Comparison of ENCODE assay signal across 25 cellular contexts in the genomic region with DNA sequence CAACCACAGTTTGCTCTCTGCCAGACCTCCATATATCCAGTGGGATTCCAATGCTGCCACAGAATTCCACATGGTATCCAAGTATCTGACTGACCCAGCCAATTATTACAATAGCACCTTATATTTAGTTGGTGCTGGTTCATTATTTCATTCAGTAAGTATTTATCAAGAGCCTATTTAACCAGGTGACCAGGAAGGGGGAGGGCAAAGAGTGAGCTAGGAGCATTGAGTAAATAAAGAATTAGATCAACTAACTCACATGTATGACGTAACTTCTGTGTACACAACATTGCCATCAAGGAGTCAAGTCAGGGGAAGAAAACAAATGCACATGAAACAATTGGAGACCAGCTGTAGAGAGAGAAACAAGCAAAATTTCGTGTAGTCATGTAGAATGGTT.
DNase-seq lines count a peak whose midpoint lies in the region; ATAC-seq and TF ChIP-seq lines count a peak whose summit lies in the region.
"Had no signal": no experiment of that assay in that cellular context is flagged by ENCODE, and none has a peak within 500 bp of the region (broad histone marks: within the 10 kb centered on the region; RNA-seq: fewer than 3 reads in every experiment).

No MANE protein-coding gene starts in this region.

- no peak overlapping the region for H3K4me3 ChIP-seq in epithelial cell of esophagus (ENCODE audit: low read length)
- H3K4me3 ChIP-seq in upper lobe of right lung = no peak overlapping the region
- H3K4me3 ChIP-seq: adrenal gland, dorsolateral prefrontal cortex, heart right ventricle, SJSA1, vagina had no signal

- TF ChIP-seq POLR2A in erythroblast (IDR thresholded peaks at IDR 0.05; ENCODE audit: low read length) = no peak

- intact Hi-C loops in upper lobe of right lung (cut with DNase I) = no loop called here

- no peaks in the 10 kb centered on the region for H3K4me1 ChIP-seq in upper lobe of right lung
- H3K4me1 ChIP-seq: adrenal gland had no signal

- TF ChIP-seq CTCF in epithelial cell of esophagus (IDR thresholded peaks at IDR 0.05; ENCODE audit: insufficient read depth, low read depth, low read length, missing control alignments) (no peak), upper lobe of right lung (IDR thresholded peaks at IDR 0.05) (no peak)

- no peaks in the 10 kb centered on the region for H3K9me3 ChIP-seq in upper lobe of right lung
- H3K9me3 ChIP-seq: adrenal gland, heart right ventricle, SJSA1, vagina had no signal

- DNase-seq in H4 (ENCODE audit: low spot score) (peak; percentile 69), NCI-H748 (lab: John Stamatoyannopoulos, UW; ENCODE audit: unreplicated experiment) (peak; percentile 49), epithelial cell of esophagus (ENCODE audit: low read depth) (peak; percentile 69), myocyte (ENCODE audit: low read depth) (peak; percentile 76), erythroblast (lab: John Stamatoyannopoulos, UW) (no peak), NCI-H187 treated with DMSO at 0.1 percent for 48 hours (lab: John Stamatoyannopoulos, UW) (no peak), upper lobe of right lung (no peak), NCI-H1436 (lab: John Stamatoyannopoulos, UW) (no peak)
- DNase-seq: activated CD4-positive, alpha-beta T cell treated with anti-CD3 and anti-CD28 coated beads for 48 hours; activated naive CD4-positive, alpha-beta T cell treated with Interleukin-2 at 50 U/mL for 16 hours; activated T-cell treated with anti-CD3 and anti-CD28 coated beads, Interleukin-2, amount 50 U/mL, for 72 hours; adrenal gland; caudate nucleus; dorsolateral prefrontal cortex; foreskin fibroblast; heart right ventricle; natural killer cell; NCI-H1105; NCI-H524; stimulated activated CD4-positive, alpha-beta T cell treated with anti-CD3 and anti-CD28 coated beads, Interleukin-4, amount 100 ng/mL, for 4 hours; stimulated activated naive CD4-positive, alpha-beta T cell had no signal

- no peaks in the 10 kb centered on the region for H3K27me3 ChIP-seq in upper lobe of right lung
- H3K27me3 ChIP-seq: adrenal gland, heart right ventricle, SJSA1, vagina had no signal

- H3K27ac ChIP-seq in upper lobe of right lung = no peak overlapping the region
- H3K27ac ChIP-seq: adrenal gland, dorsolateral prefrontal cortex, HL-60, SJSA1, vagina had no signal

- no peak for ATAC-seq in upper lobe of right lung
- ATAC-seq: activated T-cell treated with anti-CD3 and anti-CD28 coated beads, Interleukin-2, amount 50 U/mL, for 72 hours; HCT116; heart right ventricle; natural killer cell had no signal

- no peaks in the 10 kb centered on the region for H3K36me3 ChIP-seq in upper lobe of right lung
- H3K36me3 ChIP-seq: adrenal gland, heart right ventricle, SJSA1, vagina had no signal

Comparison
In these comparisons a context has a peak if more than half of its experiments do, and no peak if none do; other contexts are left out.
1. DNase-seq: peak in H4 (single experiment), NCI-H748 (single experiment), epithelial cell of esophagus (single experiment) and myocyte (single experiment); none in erythroblast (0 of 2), NCI-H187 treated with DMSO at 0.1 percent for 48 hours (single experiment), upper lobe of right lung (single experiment) and NCI-H1436 (single experiment).